ENCODE assay signal across 9 cellular contexts in genomic region chr5:37721447-37721871, GRCh38.
DNase-seq lines count a peak whose midpoint lies in the region; ATAC-seq and TF ChIP-seq lines count a peak whose summit lies in the region.
"Had no signal": no experiment of that assay in that cellular context is flagged by ENCODE, and none has a peak within 500 bp of the region (broad histone marks: within the 10 kb centered on the region; RNA-seq: fewer than 3 reads in every experiment).

No MANE protein-coding gene starts in this region.

- H3K9me2 ChIP-seq in OCI-LY7 (ENCODE audit: insufficient read depth, low read length) = no peaks in the 10 kb centered on the region

- peak overlapping the region; percentile 19 for H3K4me3 Mint-ChIP-seq in activated T-cell treated with anti-CD3 and anti-CD28 coated beads, Interleukin-2, amount 50 U/mL, for 24 hours

- no TSS peak for BruUV-seq in OCI-LY7 (replicated peaks; lab: Mats Ljungman, UMichigan)

- no peaks in the 10 kb centered on the region for H3K36me3 ChIP-seq in skeletal muscle satellite cell (ENCODE audit: insufficient read depth, low read length)
- H3K36me3 ChIP-seq in OCI-LY7 (ENCODE audit: insufficient read depth, low read length) = no peaks in the 10 kb centered on the region

- no peaks in the 10 kb centered on the region for H3K79me2 ChIP-seq in OCI-LY7 (ENCODE audit: insufficient read depth, low read depth, low read length)

- H3K36me3 Mint-ChIP-seq in activated T-cell treated with anti-CD3 and anti-CD28 coated beads, Interleukin-2, amount 50 U/mL, for 24 hours (ENCODE audit: low read depth) = peaks cover 54% of the 10 kb centered on the region

- DNase-seq in activated T-cell treated with anti-CD3 and anti-CD28 coated beads, Interleukin-2, amount 50 U/mL, for 24 hours = no peak
- no peak for DNase-seq in activated T-cell treated with anti-CD3 and anti-CD28 coated beads, Interleukin-2, amount 50 U/mL, for 1 hour
- DNase-seq in RPMI7951 (ENCODE audit: low read depth) (peak; percentile 59), NCI-H1092 treated with DMSO at 0.1 percent for 48 hours (lab: John Stamatoyannopoulos, UW) (no peak), NCI-H128 (lab: John Stamatoyannopoulos, UW; ENCODE audit: unreplicated experiment) (no peak), OCI-LY7 (ENCODE audit: low spot score) (no peak)
- DNase-seq: C1 segment of cervical spinal cord had no signal

- POLR2A ChIA-PET in OCI-LY7 (lab: Charles Lee) = interaction anchor here (0.6 to 0.9 kb wide), 4 partner anchors 8 to 1339 kb away, joined by 3 read pairs; no protein-coding TSS in a partner anchor

- ATAC-seq in HG02852 (IDR thresholded peaks at IDR 0.05; ENCODE audit: unreplicated experiment) = peak; percentile 76

- intact Hi-C loops in OCI-LY7 (cut with micrococcal nuclease; ENCODE audit: unreplicated experiment) = no loop called here

- H3K9me3 ChIP-seq in skeletal muscle satellite cell (replicated peaks; ENCODE audit: low read length) = no peaks in the 10 kb centered on the region
- no peaks in the 10 kb centered on the region for H3K9me3 ChIP-seq in OCI-LY7 (ENCODE audit: low read length)

- H3K9me3 Mint-ChIP-seq in activated T-cell treated with anti-CD3 and anti-CD28 coated beads, Interleukin-2, amount 50 U/mL, for 24 hours = peaks cover 2% of the 10 kb centered on the region

- no peak for TF ChIP-seq CTCF in OCI-LY7 (conservative IDR thresholded peaks at IDR 0.05; ENCODE audit: low read length)

- peaks cover 41% of the 10 kb centered on the region for H3K4me1 Mint-ChIP-seq in activated T-cell treated with anti-CD3 and anti-CD28 coated beads, Interleukin-2, amount 50 U/mL, for 24 hours (ENCODE audit: low read depth)

- H2AFZ ChIP-seq in OCI-LY7 (ENCODE audit: low read length) = no peak overlapping the region

- H3K4me2 ChIP-seq in skeletal muscle satellite cell (ENCODE audit: low read length) (peak overlapping the region; percentile 41), OCI-LY7 (ENCODE audit: low read length) (no peak overlapping the region)

- peak overlapping the region; percentile 3 for H3K4me3 ChIP-seq in skeletal muscle satellite cell (ENCODE audit: low read length)
- H3K4me3 ChIP-seq in OCI-LY7 (ENCODE audit: low read depth, low read length, poor library complexity, severe bottlenecking) = no peak overlapping the region

- CTCF ChIA-PET in OCI-LY7 (lab: Charles Lee; ENCODE audit: unreplicated experiment) = no interaction called here

- H3K27me3 Mint-ChIP-seq in activated T-cell treated with anti-CD3 and anti-CD28 coated beads, Interleukin-2, amount 50 U/mL, for 24 hours = no peaks in the 10 kb centered on the region

- peak overlapping the region; percentile 88 for H3K27ac Mint-ChIP-seq in activated T-cell treated with anti-CD3 and anti-CD28 coated beads, Interleukin-2, amount 50 U/mL, for 24 hours

- no peaks in the 10 kb centered on the region for H3K27me3 ChIP-seq in skeletal muscle satellite cell (ENCODE audit: control insufficient read depth, insufficient read depth, low read length)

- H4K20me1 ChIP-seq in OCI-LY7 (ENCODE audit: insufficient read depth, low read length) = no peaks in the 10 kb centered on the region

- H3K4me1 ChIP-seq in skeletal muscle satellite cell (ENCODE audit: control insufficient read depth, insufficient read depth, low read length) = peaks cover 66% of the 10 kb centered on the region
- no peaks in the 10 kb centered on the region for H3K4me1 ChIP-seq in OCI-LY7 (ENCODE audit: insufficient read depth, low read length, poor library complexity, severe bottlenecking)

- no peak overlapping the region for H3K27ac ChIP-seq in OCI-LY7 (ENCODE audit: low read depth, low read length, poor library complexity, severe bottlenecking)

- peak overlapping the region; percentile 50 for H3K9ac ChIP-seq in skeletal muscle satellite cell (ENCODE audit: low read depth, low read length)
